In the genomic region with DNA sequence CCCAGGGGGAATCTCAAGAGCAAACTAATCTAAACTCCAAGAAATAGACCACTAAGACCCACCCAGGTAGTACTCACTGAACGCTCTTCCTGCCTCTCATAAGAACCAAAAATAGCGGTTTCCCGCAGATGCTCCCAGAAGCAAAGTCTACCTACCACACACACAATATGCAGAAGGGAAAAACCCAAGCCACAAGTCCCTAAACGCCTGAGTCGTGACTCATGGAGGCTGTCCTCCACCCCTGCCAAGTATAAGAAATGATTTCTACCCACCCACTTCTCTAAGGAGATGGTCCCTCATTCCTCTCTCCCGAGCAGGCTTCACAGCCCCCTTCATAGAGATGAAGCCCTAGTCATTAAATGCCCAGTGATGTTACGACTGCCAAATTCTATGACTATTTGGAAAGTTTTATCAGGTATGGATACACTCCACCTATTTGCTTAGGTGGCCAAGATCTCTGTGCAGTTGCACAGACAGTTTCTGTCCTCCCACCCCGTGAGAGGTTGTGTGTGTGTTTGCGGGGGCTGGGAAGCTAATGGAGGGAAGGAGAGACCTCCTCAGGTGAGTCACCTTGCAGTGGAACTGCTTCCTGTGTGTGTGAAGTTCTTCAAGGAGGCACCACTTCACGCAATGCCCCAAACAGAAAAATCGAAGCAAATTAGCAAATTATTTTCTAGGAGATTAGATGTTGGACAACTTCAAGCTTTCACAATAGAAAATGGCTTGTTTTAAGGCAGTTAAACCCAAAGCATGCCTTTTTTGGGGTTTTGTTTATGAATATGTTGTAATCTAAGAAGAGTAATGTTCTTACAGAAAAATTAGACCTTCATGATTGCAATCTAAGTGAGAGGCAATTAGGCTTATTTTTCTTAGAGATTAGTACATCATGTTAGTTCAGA, we compare ENCODE assay signal across 8 cellular contexts.
DNase-seq lines count a peak whose midpoint lies in the region; ATAC-seq and TF ChIP-seq lines count a peak whose summit lies in the region.

No MANE protein-coding gene starts in this region.

- peak overlapping the region; percentile 84 for H3K4me2 ChIP-seq in GM23248 (ENCODE audit: unreplicated experiment)

- WGBS in GM23248 (ENCODE audit: low coverage in 1 of 2, low lambda C conversion rate in 2 of 2, missing lambda C conversion rate in 2 of 2), 2 experiments = 20 to 23% methylated on average over 11 of the region's 11 CpGs

- TF ChIP-seq CTCF in astrocyte of the cerebellum (IDR thresholded peaks at IDR 0.05; ENCODE audit: low read depth, low read length, missing control alignments) = no peak

- H3K9me2 ChIP-seq in GM23248 (ENCODE audit: insufficient read depth) = no peaks in the 10 kb centered on the region

- no peak for ATAC-seq in HG03159 (IDR thresholded peaks at IDR 0.05; ENCODE audit: unreplicated experiment)

- peaks cover 32% of the 10 kb centered on the region for H3F3A ChIP-seq in GM23248 (ENCODE audit: insufficient read depth)

- no peaks in the 10 kb centered on the region for H3K79me2 ChIP-seq in GM23248 (ENCODE audit: insufficient read depth)

- H3K27ac ChIP-seq in GM23248 = peak overlapping the region; percentile 100

- H3K9me3 ChIP-seq in GM23248 (ENCODE audit: low read depth) = no peaks in the 10 kb centered on the region

- no peaks in the 10 kb centered on the region for H3K27me3 ChIP-seq in GM23248 (replicated peaks; ENCODE audit: insufficient read depth)

- H2AFZ ChIP-seq in GM23248 = peak overlapping the region; percentile 10; the same call in 1 of the 2 replicates

- peak overlapping the region; percentile 96 for H3K9ac ChIP-seq in GM23248

- DNase-seq in GM23248 (peak; percentile 95), SW 1271 (lab: John Stamatoyannopoulos, UW) (peak; percentile 43 to 82), astrocyte of the cerebellum (ENCODE audit: low read depth) (peak; percentile 90), kidney glomerular epithelial cell (lab: John Stamatoyannopoulos, UW) (peak; percentile 97), NCI-H1105 treated with DMSO at 0.1 percent for 48 hours (lab: John Stamatoyannopoulos, UW) (no peak), NCI-H1694 treated with DMSO at 0.1 percent for 48 hours (lab: John Stamatoyannopoulos, UW) (no peak)
- DNase-seq in stimulated activated CD4-positive, alpha-beta T cell treated with anti-CD3 and anti-CD28 coated beads, Interleukin-4, amount 100 ng/mL, for 48 hours (ENCODE audit: low read depth in 2 of 2) = peak; percentile 40 to 63

- H3K36me3 ChIP-seq in GM23248 (ENCODE audit: low read depth) = no peaks in the 10 kb centered on the region

- no peaks in the 10 kb centered on the region for H4K20me1 ChIP-seq in GM23248 (ENCODE audit: insufficient read depth)

- peaks cover 34% of the 10 kb centered on the region for H3K4me1 ChIP-seq in GM23248 (ENCODE audit: insufficient read depth)

- in situ Hi-C loops in GM23248 (cut with MboI) = no loop called here
- in situ Hi-C loops in astrocyte of the cerebellum (cut with HindIII; ENCODE audit: low sequenced_read_pairs) = no loop called here

- peak overlapping the region; percentile 68 for H3K4me3 ChIP-seq in GM23248
- no peak overlapping the region for H3K4me3 ChIP-seq in astrocyte of the cerebellum (ENCODE audit: low read depth, low read length)

Comparison
In these comparisons a context has a peak if more than half of its experiments do, and no peak if none do; other contexts are left out.
1. DNase-seq: peak in GM23248 (single experiment), SW 1271 (2 of 2), astrocyte of the cerebellum (single experiment), kidney glomerular epithelial cell (single experiment) and stimulated activated CD4-positive, alpha-beta T cell treated with anti-CD3 and anti-CD28 coated beads, Interleukin-4, amount 100 ng/mL, for 48 hours (2 of 2); none in NCI-H1105 treated with DMSO at 0.1 percent for 48 hours (single experiment) and NCI-H1694 treated with DMSO at 0.1 percent for 48 hours (single experiment).